In the genomic region with DNA sequence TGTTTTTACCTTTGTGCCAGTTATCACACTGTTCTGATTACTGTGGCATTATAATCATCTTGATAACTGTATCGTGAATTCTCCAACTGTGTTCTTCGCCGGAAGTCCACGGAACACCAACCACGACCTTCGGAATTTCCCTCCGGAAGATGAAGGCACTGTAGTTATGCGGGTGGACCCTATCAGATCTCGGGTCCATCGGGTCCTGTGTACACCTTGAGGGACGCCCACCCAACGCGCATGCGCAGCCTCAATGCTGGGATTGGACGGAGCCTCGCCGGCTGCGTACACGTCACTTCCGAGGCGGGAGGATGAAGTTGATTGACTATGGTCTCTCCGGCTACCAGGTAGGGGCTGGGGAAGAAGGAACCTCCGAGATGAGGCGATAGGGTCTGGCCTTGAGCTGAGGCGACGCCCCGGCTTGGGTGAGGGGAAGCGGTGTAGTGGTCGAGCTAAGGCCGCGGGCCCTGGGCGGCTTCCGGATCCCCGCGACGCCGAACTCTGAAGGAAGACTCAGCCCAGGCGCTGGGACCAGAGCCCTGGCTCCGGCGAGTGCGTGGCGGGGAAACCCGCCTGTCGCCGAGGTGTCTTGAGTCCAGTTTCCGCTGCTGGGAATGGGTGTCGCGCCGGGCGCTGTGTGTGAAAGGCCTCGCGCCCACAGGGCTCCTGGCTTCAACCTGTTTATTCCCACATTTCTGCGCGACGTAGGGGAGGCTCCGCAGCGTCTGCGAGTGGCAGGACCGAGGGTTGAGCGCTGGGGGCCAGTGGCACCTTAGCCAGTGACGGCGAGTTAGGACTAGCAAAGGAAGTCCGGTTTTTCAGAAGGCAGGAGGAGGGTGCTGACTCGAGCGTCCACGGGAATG, we compare ENCODE assay signal across 8 cellular contexts. TPM values are rescaled to one million over a fixed set of nuclear protein-coding genes. Genes with fewer than 3 reads are reported as not detected.
A peak's percentile ranks its signal among the peaks of the same experiment; 100 is the strongest.
DNase-seq lines count a peak whose midpoint lies in the region; ATAC-seq, FAIRE-seq and TF ChIP-seq lines count a peak whose summit lies in the region.

A gene with protein sequence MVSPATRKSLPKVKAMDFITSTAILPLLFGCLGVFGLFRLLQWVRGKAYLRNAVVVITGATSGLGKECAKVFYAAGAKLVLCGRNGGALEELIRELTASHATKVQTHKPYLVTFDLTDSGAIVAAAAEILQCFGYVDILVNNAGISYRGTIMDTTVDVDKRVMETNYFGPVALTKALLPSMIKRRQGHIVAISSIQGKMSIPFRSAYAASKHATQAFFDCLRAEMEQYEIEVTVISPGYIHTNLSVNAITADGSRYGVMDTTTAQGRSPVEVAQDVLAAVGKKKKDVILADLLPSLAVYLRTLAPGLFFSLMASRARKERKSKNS (plus strand): TSS at position 320 of the 863 bp plus-strand sequence. CDS start 8 bp downstream, at position 328.

- H3K79me2 ChIP-seq in OCI-LY3 (ENCODE audit: low read length) (peaks cover 11% of the 10 kb centered on the region), endothelial cell of umbilical vein (ENCODE audit: control insufficient read depth, insufficient read depth, low read length) (peaks cover 2% of the 10 kb centered on the region)

- dilution Hi-C loops in endothelial cell of umbilical vein (cut with MboI; ENCODE audit: extremely low pct_ligation_motif_present, low sequenced_read_pairs), result no loop called here

- H4K20me1 ChIP-seq in OCI-LY3 (ENCODE audit: insufficient read depth, low read length), result no peaks in the 10 kb centered on the region
- no peaks in the 10 kb centered on the region for H4K20me1 ChIP-seq in endothelial cell of umbilical vein (replicated peaks; ENCODE audit: control insufficient read depth, extremely low read depth, insufficient read depth, low read length)

- POLR2A ChIA-PET in endothelial cell of umbilical vein (lab: Charles Lee), result no interaction called here

- FAIRE-seq in endothelial cell of umbilical vein (lab: Jason Lieb, UNC), result peak; percentile 96

- H3K4me1 ChIP-seq in HUES64 (ENCODE audit: insufficient read depth, low read length) (peaks cover 26% of the 10 kb centered on the region), OCI-LY3 (ENCODE audit: low read length) (no peaks in the 10 kb centered on the region; the same call in 1 of the 2 replicates), endothelial cell of umbilical vein (ENCODE audit: control insufficient read depth, extremely low read depth, insufficient read depth, low read length) (peaks cover 20% of the 10 kb centered on the region)

- DNase-seq in D341Med (ENCODE audit: low spot score) (peak; percentile 98), activated T-cell treated with anti-CD3 and anti-CD28 coated beads for 1 hour (ENCODE audit: low read depth) (peak; percentile 98), endothelial cell of umbilical vein (ENCODE audit: low read depth, low spot score) (peak; percentile 93), middle frontal gyrus (ENCODE audit: extremely low spot score, low spot score) (peak; percentile 96)
- DNase-seq in stimulated activated CD8-positive, alpha-beta memory T cell treated with anti-CD3 and anti-CD28 coated beads, Interleukin-2, amount 100 ng/mL, for 48 hours (ENCODE audit: low read depth in 2 of 2), result peak; percentile 95 to 97

- H3K9ac ChIP-seq in HUES64 (ENCODE audit: low read depth, low read length) (peak within 1 kb of the TSS; percentile 76), OCI-LY3 (ENCODE audit: low read length) (peak within 1 kb of the TSS; percentile 63), endothelial cell of umbilical vein (replicated peaks; ENCODE audit: extremely low read depth, insufficient read depth, low read length) (peak within 1 kb of the TSS; percentile 53)

- H3K4me3 ChIP-seq in HUES64 (ENCODE audit: low read length) (peak within 1 kb of the TSS; percentile 82), OCI-LY3 (ENCODE audit: low read length) (peak within 1 kb of the TSS; percentile 92), endothelial cell of umbilical vein (replicated peaks in 1 of 3; ENCODE audit: insufficient read depth in 1 of 3, low read depth in 1 of 3, low read length in 3 of 3) (peak within 1 kb of the TSS; percentile 47 to 84 (median 67))

- H2AFZ ChIP-seq in OCI-LY3 (ENCODE audit: low read depth, low read length) (peak within 1 kb of the TSS; percentile 91), endothelial cell of umbilical vein (ENCODE audit: low read depth, low read length) (peak within 1 kb of the TSS; percentile 80)

- TSS peak; percentile 84 for BruUV-seq in endothelial cell of umbilical vein (replicated peaks; lab: Mats Ljungman, UMichigan)

- peak within 1 kb of the TSS; percentile 79 for H3K4me2 ChIP-seq in OCI-LY3 (ENCODE audit: low read length)
- H3K4me2 ChIP-seq in endothelial cell of umbilical vein (ENCODE audit: insufficient read depth, low read length), result peak within 1 kb of the TSS; percentile 90

- H3K36me3 ChIP-seq in HUES64 (ENCODE audit: insufficient read depth, low read length) (no peaks in the 10 kb centered on the region), OCI-LY3 (replicated peaks; ENCODE audit: low read depth, low read length) (no peaks in the 10 kb centered on the region), endothelial cell of umbilical vein (ENCODE audit: control insufficient read depth in 2 of 2, extremely low read depth in 1 of 2, insufficient read depth in 2 of 2, low read length in 2 of 2) (no peaks in the 10 kb centered on the region)

- ATAC-seq in GM21447 (IDR thresholded peaks at IDR 0.05; ENCODE audit: unreplicated experiment), result peak; percentile 95

- no peaks in the 10 kb centered on the region for H3K27me3 ChIP-seq in HUES64 (ENCODE audit: insufficient read depth, low read length)
- no peaks in the 10 kb centered on the region for H3K27me3 ChIP-seq in OCI-LY3 (ENCODE audit: low read depth, low read length)
- H3K27me3 ChIP-seq in endothelial cell of umbilical vein (ENCODE audit: control insufficient read depth in 2 of 2, insufficient read depth in 2 of 2, low read length in 2 of 2), result peaks cover 0 to 2% of the 10 kb centered on the region in 2 experiments

- WGBS in HUES64, result under 1% methylated on average over 66 of the region's 66 CpGs

- TF ChIP-seq POLR2A in endothelial cell of umbilical vein (IDR thresholded peaks at IDR 0.05; ENCODE audit: low read depth, low read length), result no peak

- CTCF ChIA-PET in endothelial cell of umbilical vein (lab: Charles Lee), result interaction anchor here (0.8 to 4.4 kb wide), 7 partner anchors 71 to 386 kb away, joined by 3 to 71 read pairs (median 6); no protein-coding TSS in a partner anchor

- intact Hi-C loops in endothelial cell of umbilical vein (cut with micrococcal nuclease), result loop anchor here (1.0 to 5.0 kb wide), 6 partner anchors 60 to 330 kb away; partner anchors contain the start of genes MAP2K3, TMEM11 and USP22

- H3K9me3 ChIP-seq in HUES64 (ENCODE audit: insufficient read depth, low read depth, low read length) (no peaks in the 10 kb centered on the region), OCI-LY3 (ENCODE audit: insufficient read depth, low read length) (no peaks in the 10 kb centered on the region), endothelial cell of umbilical vein (replicated peaks; ENCODE audit: control insufficient read depth, insufficient read depth, low read length) (no peaks in the 10 kb centered on the region)

- TF ChIP-seq CTCF in OCI-LY3 (IDR thresholded peaks at IDR 0.05; ENCODE audit: low read depth, low read length), result no peak
- no peak for TF ChIP-seq CTCF in endothelial cell of umbilical vein (IDR thresholded peaks at IDR 0.05; ENCODE audit: extremely low read depth in 1 of 2, insufficient read depth in 1 of 2, low read depth in 1 of 2, low read length in 2 of 2)

- no peaks in the 10 kb centered on the region for H3K9me1 ChIP-seq in endothelial cell of umbilical vein (replicated peaks; ENCODE audit: control insufficient read depth, extremely low read depth, insufficient read depth, low read length)

- H3K27ac ChIP-seq in HUES64 (ENCODE audit: low read depth, low read length), result peak within 1 kb of the TSS; percentile 79
- H3K27ac ChIP-seq in OCI-LY3 (ENCODE audit: low read length), result no peak within 1 kb of the TSS; the same call in 1 of the 2 replicates
- peak within 1 kb of the TSS; percentile 73 for H3K27ac ChIP-seq in endothelial cell of umbilical vein (ENCODE audit: insufficient read depth, low read depth, low read length)

TF ChIP-seq in endothelial cell of umbilical vein, 7 proteins besides CTCF, POLR2A, EP300 and RAD21:
- TF ChIP-seq JUN (IDR thresholded peaks at IDR 0.05; ENCODE audit: borderline replicate concordance, insufficient read depth, insufficient read length, low read depth) (no peak), EZH2 (IDR thresholded peaks at IDR 0.05; ENCODE audit: borderline replicate concordance, low read depth, low read length, severe bottlenecking) (no peak), GATA2 (IDR thresholded peaks at IDR 0.05; ENCODE audit: insufficient read depth, insufficient read length, low read depth, low read length) (peak; percentile 21)

RNA-seq across cellular contexts. Expression of the gene that starts here (rescaled TPM):
- 19.8 TPM for polyA plus RNA-seq in HUES64 (2013, experiment 1 of 2)
- 16.0 TPM for polyA plus RNA-seq in HUES64 (2013, experiment 2 of 2)
- total RNA-seq in endothelial cell of umbilical vein, result 12.7 and 14.0 TPM in 2 replicates
- 24.2 and 28.1 TPM in 2 replicates for polyA plus RNA-seq in endothelial cell of umbilical vein
- 21.7 and 22.7 TPM in 2 replicates for polyA plus RNA-seq in endothelial cell of umbilical vein (2011; cell fraction: cytosol; rRNA removed)
- 11.8 and 12.5 TPM in 2 replicates for polyA plus RNA-seq in endothelial cell of umbilical vein (2011; cell fraction: nucleus; rRNA removed)
- polyA plus RNA-seq in endothelial cell of umbilical vein (2012), result 15.0 and 18.9 TPM in 2 replicates
- polyA minus RNA-seq in endothelial cell of umbilical vein, result 22.0 and 26.5 TPM in 2 replicates
- 15.6 TPM for polyA minus RNA-seq in endothelial cell of umbilical vein (2011; cell fraction: cytosol; rRNA and poly(A)+ RNA removed)
- 4.7 and 6.5 TPM in 2 replicates for polyA minus RNA-seq in endothelial cell of umbilical vein (2011; cell fraction: nucleus; rRNA and poly(A)+ RNA removed)
